13 cellular contexts compared by ENCODE assay signal in the genomic region with DNA sequence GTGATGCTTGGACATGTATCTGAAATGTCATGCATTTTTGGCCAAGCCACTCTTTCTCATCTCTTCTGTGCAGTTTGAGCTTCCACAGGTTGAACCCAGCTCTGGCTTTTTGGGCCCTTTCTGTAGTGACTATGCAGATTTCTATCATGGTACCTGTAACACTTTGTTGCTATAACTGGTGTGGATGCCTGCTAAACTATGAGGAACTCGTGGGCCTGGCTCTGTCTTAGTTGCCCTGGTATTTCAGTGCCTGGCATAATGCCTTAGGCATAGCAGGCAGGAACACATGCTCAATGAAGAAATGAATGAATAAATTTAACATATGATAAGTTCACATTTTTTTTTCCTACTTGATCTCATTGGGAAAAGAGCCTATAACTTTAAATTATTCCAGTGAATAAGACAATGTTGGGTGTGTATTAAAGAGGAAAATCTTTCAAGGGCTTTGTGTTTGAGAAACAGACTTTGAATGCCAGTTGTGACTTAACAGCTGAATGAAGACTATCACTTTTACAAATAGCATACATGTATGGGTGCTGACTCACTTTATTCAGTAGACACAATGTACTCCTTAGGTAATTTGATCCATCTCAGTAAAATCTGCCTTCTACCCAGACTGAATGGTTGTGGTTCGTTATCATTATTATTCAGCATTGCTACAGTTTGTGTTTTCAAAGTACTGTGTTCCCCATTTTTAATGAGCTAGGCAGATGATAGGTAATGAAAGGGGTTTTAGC.
A peak's percentile ranks its signal among the peaks of the same experiment; 100 is the strongest.
DNase-seq lines count a peak whose midpoint lies in the region; ATAC-seq, FAIRE-seq and TF ChIP-seq lines count a peak whose summit lies in the region.
"Had no signal": no experiment of that assay in that cellular context is flagged by ENCODE, and none has a peak within 500 bp of the region (broad histone marks: within the 10 kb centered on the region; RNA-seq: fewer than 3 reads in every experiment).

No MANE protein-coding gene starts in this region.

- POLR2A ChIA-PET in endothelial cell of umbilical vein (lab: Charles Lee) = no interaction called here

- H4K20me1 ChIP-seq in endothelial cell of umbilical vein (replicated peaks; ENCODE audit: control insufficient read depth, extremely low read depth, insufficient read depth, low read length) = no peaks in the 10 kb centered on the region

- no peak overlapping the region for H3K4me3 Mint-ChIP-seq in nephron
- H3K4me3 Mint-ChIP-seq: mesothelial cell of epicardium had no signal

- DNase-seq in EL (peak; percentile 88), RCC 7860 (ENCODE audit: low spot score) (peak; percentile 82), endothelial cell of umbilical vein (ENCODE audit: low read depth, low spot score) (peak; percentile 65), middle frontal gyrus (ENCODE audit: extremely low spot score, low spot score) (no peak), NCI-H774 (lab: John Stamatoyannopoulos, UW) (no peak)
- DNase-seq: activated naive CD4-positive, alpha-beta T cell treated with Interleukin-2 at 50 U/mL for 16 hours; KG1; NCI-H526 treated with DMSO at 0.1 percent for 48 hours had no signal

- H3K27me3 ChIP-seq in endothelial cell of umbilical vein (ENCODE audit: control insufficient read depth in 2 of 2, insufficient read depth in 2 of 2, low read length in 2 of 2) = no peaks in the 10 kb centered on the region

- H3K9me3 ChIP-seq in endothelial cell of umbilical vein (replicated peaks; ENCODE audit: control insufficient read depth, insufficient read depth, low read length) = peaks cover 2% of the 10 kb centered on the region

- no TSS peak for BruUV-seq in endothelial cell of umbilical vein (replicated peaks; lab: Mats Ljungman, UMichigan)

- H3K9ac ChIP-seq in endothelial cell of umbilical vein (replicated peaks; ENCODE audit: extremely low read depth, insufficient read depth, low read length) = peak overlapping the region; percentile 24

- H2AFZ ChIP-seq in endothelial cell of umbilical vein (ENCODE audit: low read depth, low read length) = peak overlapping the region; percentile 54

- H3K9me1 ChIP-seq in endothelial cell of umbilical vein (replicated peaks; ENCODE audit: control insufficient read depth, extremely low read depth, insufficient read depth, low read length) = no peaks in the 10 kb centered on the region

- peak overlapping the region in 2 of 3 experiments; percentile 28 to 36 for H3K27ac Mint-ChIP-seq in nephron
- H3K27ac Mint-ChIP-seq: mesothelial cell of epicardium had no signal

- H3K36me3 Mint-ChIP-seq in nephron (ENCODE audit: low read depth) = peaks cover 21% of the 10 kb centered on the region

- intact Hi-C loops in endothelial cell of umbilical vein (cut with micrococcal nuclease) = no loop called here

- no peak overlapping the region for H3K4me3 ChIP-seq in endothelial cell of umbilical vein (replicated peaks in 1 of 3; ENCODE audit: insufficient read depth in 1 of 3, low read depth in 1 of 3, low read length in 3 of 3)

- CTCF ChIA-PET in endothelial cell of umbilical vein (lab: Charles Lee) = interaction anchor here (0.5 to 3.0 kb wide), 9 partner anchors 9 to 207 kb away, joined by 3 to 10 read pairs (median 3); no protein-coding TSS in a partner anchor

- H3K36me3 ChIP-seq in endothelial cell of umbilical vein (ENCODE audit: control insufficient read depth in 2 of 2, extremely low read depth in 1 of 2, insufficient read depth in 2 of 2, low read length in 2 of 2) = no peaks in the 10 kb centered on the region

- peak overlapping the region; percentile 65 for H3K27ac ChIP-seq in endothelial cell of umbilical vein (ENCODE audit: insufficient read depth, low read depth, low read length)

- peaks cover 14% of the 10 kb centered on the region for H3K4me1 ChIP-seq in endothelial cell of umbilical vein (ENCODE audit: control insufficient read depth, extremely low read depth, insufficient read depth, low read length)

- H3K27me3 Mint-ChIP-seq in nephron (ENCODE audit: low read depth) = no peaks in the 10 kb centered on the region

- ATAC-seq in HG03457 (IDR thresholded peaks at IDR 0.05; ENCODE audit: unreplicated experiment) = no peak
- no peak for ATAC-seq in GM19452 (IDR thresholded peaks at IDR 0.05; ENCODE audit: unreplicated experiment)

- dilution Hi-C loops in endothelial cell of umbilical vein (cut with MboI; ENCODE audit: extremely low pct_ligation_motif_present, low sequenced_read_pairs) = no loop called here

- no peaks in the 10 kb centered on the region for H3K79me2 ChIP-seq in endothelial cell of umbilical vein (ENCODE audit: control insufficient read depth, insufficient read depth, low read length)

- FAIRE-seq in RCC 7860 (lab: Jason Lieb, UNC) (peak; percentile 88), endothelial cell of umbilical vein (lab: Jason Lieb, UNC) (peak; percentile 89)
- FAIRE-seq: TTC549 had no signal

- H3K4me2 ChIP-seq in endothelial cell of umbilical vein (ENCODE audit: insufficient read depth, low read length) = peak overlapping the region; percentile 64

- peaks cover 19% of the 10 kb centered on the region for H3K4me1 Mint-ChIP-seq in nephron

- peaks cover 17% of the 10 kb centered on the region for H3K9me3 Mint-ChIP-seq in nephron

- TF ChIP-seq CTCF in endothelial cell of umbilical vein (IDR thresholded peaks at IDR 0.05; ENCODE audit: extremely low read depth in 1 of 2, insufficient read depth in 1 of 2, low read depth in 1 of 2, low read length in 2 of 2) = no peak
- TF ChIP-seq CTCF in nephron (IDR thresholded peaks at IDR 0.05; ENCODE audit: unreplicated experiment in 3 of 3) = no peak

- TF ChIP-seq POLR2A in endothelial cell of umbilical vein (IDR thresholded peaks at IDR 0.05; ENCODE audit: low read depth, low read length) = no peak

TF ChIP-seq in endothelial cell of umbilical vein, 7 proteins besides CTCF, POLR2A, EP300 and RAD21:
- TF ChIP-seq, protein P1, sequence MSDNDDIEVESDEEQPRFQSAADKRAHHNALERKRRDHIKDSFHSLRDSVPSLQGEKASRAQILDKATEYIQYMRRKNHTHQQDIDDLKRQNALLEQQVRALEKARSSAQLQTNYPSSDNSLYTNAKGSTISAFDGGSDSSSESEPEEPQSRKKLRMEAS (IDR thresholded peaks at IDR 0.05; ENCODE audit: insufficient read depth, insufficient read length) = no peak
- TF ChIP-seq FOS (IDR thresholded peaks at IDR 0.05; ENCODE audit: borderline replicate concordance, insufficient read depth, low read length) (peak; percentile 59), EZH2 (IDR thresholded peaks at IDR 0.05; ENCODE audit: borderline replicate concordance, low read depth, low read length, severe bottlenecking) (no peak), JUN (IDR thresholded peaks at IDR 0.05; ENCODE audit: borderline replicate concordance, insufficient read depth, insufficient read length, low read depth) (peak; percentile 72), MYC (IDR thresholded peaks at IDR 0.05; ENCODE audit: low read depth, low read length) (no peak), POLR2AphosphoS5 (IDR thresholded peaks at IDR 0.05; ENCODE audit: insufficient read depth, low read depth, low read length) (no peak), GATA2 (IDR thresholded peaks at IDR 0.05; ENCODE audit: insufficient read depth, insufficient read length, low read depth, low read length) (no peak)

Comparison
In these comparisons a context has a peak if more than half of its experiments do, and no peak if none do; other contexts are left out.
1. DNase-seq: peak in EL (single experiment), RCC 7860 (single experiment) and endothelial cell of umbilical vein (single experiment); none in middle frontal gyrus (single experiment) and NCI-H774 (single experiment).